8 cellular contexts compared by ENCODE assay signal in the genomic region with DNA sequence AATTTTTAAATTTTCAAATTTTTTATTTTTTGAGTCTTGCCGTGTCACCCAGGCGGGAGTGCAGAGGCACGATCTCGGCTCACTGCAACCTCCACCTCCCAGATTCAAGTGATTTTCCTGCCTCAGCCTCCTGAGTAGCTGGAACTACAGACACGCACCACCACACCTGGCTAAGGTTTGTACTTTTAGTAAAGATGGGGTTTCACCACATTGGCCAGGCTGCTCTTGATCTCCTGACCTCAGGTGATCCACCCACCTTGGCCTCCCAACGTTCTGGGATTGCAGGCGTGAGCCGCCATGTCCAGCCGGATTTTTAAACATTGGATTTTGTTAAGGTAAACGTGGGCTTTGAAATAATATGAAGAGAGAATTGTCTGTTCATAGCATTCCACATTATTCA. TPM values are rescaled to one million over a fixed set of nuclear protein-coding genes. Genes with fewer than 3 reads are reported as not detected.
A peak's percentile ranks its signal among the peaks of the same experiment; 100 is the strongest.
DNase-seq lines count a peak whose midpoint lies in the region; TF ChIP-seq lines count a peak whose summit lies in the region.
"Not testable (repeated sequence)": the region's sequence is repeated elsewhere in the genome, so short reads cannot be mapped to it uniquely, and the experiment has no call there.

No MANE protein-coding gene starts in this region.

- peak overlapping the region in 1 of 2 experiments; percentile 71 for H2BK12ac ChIP-seq in mesenchymal stem cell (ENCODE audit: low read length in 2 of 2)

- H3K14ac ChIP-seq in mesenchymal stem cell (ENCODE audit: low read length in 2 of 2): not testable (repeated sequence)

- H2AFZ ChIP-seq in ACC112 (ENCODE audit: low read length, unreplicated experiment); mesenchymal stem cell (ENCODE audit: low read depth, low read length): not testable (repeated sequence)

- H3K79me2 ChIP-seq in ACC112 (ENCODE audit: control insufficient read depth, insufficient read depth, low read length, unreplicated experiment): peaks cover 22% of the 10 kb centered on the region

- not testable (repeated sequence) for H2AK5ac ChIP-seq in mesenchymal stem cell (ENCODE audit: low read length, severe bottlenecking)

- H3K9ac ChIP-seq in duodenal mucosa (ENCODE audit: low read depth in 1 of 2, low read length in 2 of 2): not testable (repeated sequence)
- H3K9ac ChIP-seq in mesenchymal stem cell (ENCODE audit: low read length): peak overlapping the region; percentile 79

- intact Hi-C loops in adrenal gland (cut with DNase I); prostate gland (cut with DNase I); spleen (cut with DNase I; ENCODE audit: low total_unique reads): not testable (repeated sequence)

- DNase-seq in adrenal gland; right atrium auricular region (ENCODE audit: low spot score); mesenchymal stem cell; prostate gland (ENCODE audit: low spot score); spleen; tibial nerve (ENCODE audit: low spot score in 2 of 2): not testable (repeated sequence)

- H3K79me1 ChIP-seq in mesenchymal stem cell (replicated peaks; ENCODE audit: low read length, poor library complexity, severe bottlenecking): not testable (repeated sequence)

- not testable (repeated sequence) for H3K9me3 ChIP-seq in adrenal gland (replicated peaks in 1 of 3); duodenal mucosa (ENCODE audit: control insufficient read depth in 1 of 2, low read length in 2 of 2); right atrium auricular region; mesenchymal stem cell (ENCODE audit: control insufficient read depth, low read length); prostate gland; spleen; tibial nerve

- 87 to 89% (median 88%) methylated on average over 10 of the region's 10 CpGs for WGBS in adrenal gland, 4 donors
- 98% methylated on average over 6 of the region's 10 CpGs for WGBS in mesenchymal stem cell
- 75% methylated on average over 10 of the region's 10 CpGs for WGBS in prostate gland
- WGBS in spleen, 5 donors: 79 to 90% (median 88%) methylated on average over 10 of the region's 10 CpGs
- whole genome bisulfite sequencing in tibial nerve, 2 donors: 82 to 83% methylated on average over 10 of the region's 10 CpGs

- TF ChIP-seq CTCF in adrenal gland (IDR thresholded peaks at IDR 0.05); right atrium auricular region (IDR thresholded peaks at IDR 0.05); prostate gland (IDR thresholded peaks at IDR 0.05); spleen (IDR thresholded peaks at IDR 0.05 in 8 of 11, conservative IDR thresholded peaks at IDR 0.05 in 3 of 11); tibial nerve (IDR thresholded peaks at IDR 0.05): not testable (repeated sequence)

- not testable (repeated sequence) for H3K36me3 ChIP-seq in ACC112 (ENCODE audit: insufficient read depth, low read length); adrenal gland (replicated peaks in 1 of 2); duodenal mucosa (ENCODE audit: control insufficient read depth in 1 of 2, insufficient read depth in 2 of 2, low read length in 2 of 2); right atrium auricular region; mesenchymal stem cell (ENCODE audit: control insufficient read depth in 1 of 2, insufficient read depth in 2 of 2, low read depth in 1 of 2, low read length in 2 of 2); prostate gland; tibial nerve
- peaks cover 0 to 62% (median 0%) of the 10 kb centered on the region in 6 donors for H3K36me3 ChIP-seq in spleen

- H3K4me3 ChIP-seq in ACC112 (ENCODE audit: low read depth, low read length): peak overlapping the region; percentile 68; the same call in 1 of the 2 replicates
- not testable (repeated sequence) for H3K4me3 ChIP-seq in adrenal gland; duodenal mucosa (ENCODE audit: low read depth in 1 of 2, low read length in 2 of 2); right atrium auricular region; prostate gland; spleen; tibial nerve
- peak overlapping the region in 1 of 2 experiments; percentile 74 for H3K4me3 ChIP-seq in mesenchymal stem cell (ENCODE audit: insufficient read depth in 1 of 2, low read depth in 1 of 2, low read length in 2 of 2)

- H3K27me3 ChIP-seq in ACC112 (ENCODE audit: insufficient read depth, low read length); adrenal gland; duodenal mucosa (ENCODE audit: control insufficient read depth in 1 of 2, insufficient read depth in 2 of 2, low read length in 2 of 2); right atrium auricular region; mesenchymal stem cell (ENCODE audit: control insufficient read depth in 1 of 2, insufficient read depth in 1 of 2, low read length in 2 of 2); prostate gland (replicated peaks; ENCODE audit: insufficient read depth); tibial nerve: not testable (repeated sequence)
- H3K27me3 ChIP-seq in spleen (replicated peaks in 1 of 7): peaks cover 0 to 19% (median 0%) of the 10 kb centered on the region in 7 donors

- not testable (repeated sequence) for TF ChIP-seq POLR2A in adrenal gland (IDR thresholded peaks at IDR 0.05); prostate gland (IDR thresholded peaks at IDR 0.05); spleen (IDR thresholded peaks at IDR 0.05); tibial nerve (IDR thresholded peaks at IDR 0.05)

- not testable (repeated sequence) for H4K8ac ChIP-seq in mesenchymal stem cell (ENCODE audit: low read length)

- not testable (repeated sequence) for H3K23ac ChIP-seq in mesenchymal stem cell (ENCODE audit: low read length in 2 of 2)

- H3K4me2 ChIP-seq in mesenchymal stem cell (ENCODE audit: low read length, poor library complexity, severe bottlenecking): not testable (repeated sequence)

- H2BK120ac ChIP-seq in mesenchymal stem cell (ENCODE audit: low read depth, low read length): not testable (repeated sequence)

- H3K4ac ChIP-seq in mesenchymal stem cell (ENCODE audit: low read depth in 1 of 2, low read length in 2 of 2): not testable (repeated sequence)

- peaks cover 72% of the 10 kb centered on the region for H3K4me1 ChIP-seq in ACC112 (ENCODE audit: control insufficient read depth, insufficient read depth, low read length, unreplicated experiment)
- peaks cover 0 to 11% of the 10 kb centered on the region in 2 donors for H3K4me1 ChIP-seq in adrenal gland (replicated peaks in 1 of 2)
- peaks cover 0 to 10% of the 10 kb centered on the region in 2 donors for H3K4me1 ChIP-seq in duodenal mucosa (ENCODE audit: control insufficient read depth in 1 of 2, insufficient read depth in 2 of 2, low read length in 2 of 2)
- peaks cover 0 to 78% of the 10 kb centered on the region in 2 donors for H3K4me1 ChIP-seq in right atrium auricular region
- peaks cover 43% of the 10 kb centered on the region for H3K4me1 ChIP-seq in mesenchymal stem cell (ENCODE audit: control insufficient read depth, insufficient read depth, low read depth, low read length)
- H3K4me1 ChIP-seq in prostate gland (replicated peaks): peaks cover 27% of the 10 kb centered on the region
- H3K4me1 ChIP-seq in spleen: peaks cover 0 to 70% (median 26%) of the 10 kb centered on the region in 6 donors
- peaks cover 0 to 83% (median 33%) of the 10 kb centered on the region in 4 donors for H3K4me1 ChIP-seq in tibial nerve

- not testable (repeated sequence) for H2BK15ac ChIP-seq in mesenchymal stem cell (ENCODE audit: low read depth, poor library complexity, severe bottlenecking)

- H3K27ac ChIP-seq in ACC112 (ENCODE audit: low read depth, low read length) (peak overlapping the region; percentile 99), adrenal gland (peak overlapping the region in 4 of 5 donors; percentile 34 to 90 (median 61)), duodenal mucosa (ENCODE audit: low read depth, low read length) (peak overlapping the region; percentile 60), right atrium auricular region (peak overlapping the region; percentile 80 to 88), mesenchymal stem cell (ENCODE audit: low read length, poor library complexity, severe bottlenecking) (peak overlapping the region; percentile 88), prostate gland (peak overlapping the region; percentile 85), spleen (peak overlapping the region in 6 of 8 donors; percentile 11 to 85 (median 72)), tibial nerve (peak overlapping the region; percentile 73 to 93 (median 90))

- not testable (repeated sequence) for H3K18ac ChIP-seq in mesenchymal stem cell (ENCODE audit: low read depth in 1 of 2, low read length in 2 of 2)

- peak overlapping the region; percentile 58 for H2BK5ac ChIP-seq in mesenchymal stem cell (ENCODE audit: low read depth, low read length, poor library complexity, severe bottlenecking)

- not testable (repeated sequence) for H4K91ac ChIP-seq in mesenchymal stem cell (ENCODE audit: low read length)

- TF ChIP-seq EP300 in tibial nerve (IDR thresholded peaks at IDR 0.05): not testable (repeated sequence)

RNA-seq across cellular contexts. Expression of a gene that starts 11.9 kb away (rescaled TPM):
- 100 to 1,000 TPM in 3 of 8 donors, 10 to 100 TPM in 5; 34.6 to 362 (median 85.3) TPM for total RNA-seq in adrenal gland
- polyA plus RNA-seq in adrenal gland: 10 to 100 TPM; 21.0 to 43.8 (median 42.1) TPM
- total RNA-seq in right atrium auricular region: 10 to 100 TPM; 58.4 to 76.4 TPM
- 92.2 TPM for polyA plus RNA-seq in mesenchymal stem cell (2013, experiment 1 of 2)
- 91.8 TPM for polyA plus RNA-seq in mesenchymal stem cell (2013, experiment 2 of 2)
- 100 to 1,000 TPM; 186 to 226 TPM for total RNA-seq in prostate gland
- 100 to 1,000 TPM in 3 of 7 donors, 10 to 100 TPM in 4; 38.5 to 271 (median 92.8) TPM for total RNA-seq in spleen
- polyA plus RNA-seq in spleen: 10 to 100 TPM in 1 of 3 donors, 1 to 10 TPM in 2; 7.9 to 12.3 (median 9.3) TPM
- 100 to 1,000 TPM; 136 to 232 (median 207) TPM for total RNA-seq in tibial nerve
